In the genomic region with DNA sequence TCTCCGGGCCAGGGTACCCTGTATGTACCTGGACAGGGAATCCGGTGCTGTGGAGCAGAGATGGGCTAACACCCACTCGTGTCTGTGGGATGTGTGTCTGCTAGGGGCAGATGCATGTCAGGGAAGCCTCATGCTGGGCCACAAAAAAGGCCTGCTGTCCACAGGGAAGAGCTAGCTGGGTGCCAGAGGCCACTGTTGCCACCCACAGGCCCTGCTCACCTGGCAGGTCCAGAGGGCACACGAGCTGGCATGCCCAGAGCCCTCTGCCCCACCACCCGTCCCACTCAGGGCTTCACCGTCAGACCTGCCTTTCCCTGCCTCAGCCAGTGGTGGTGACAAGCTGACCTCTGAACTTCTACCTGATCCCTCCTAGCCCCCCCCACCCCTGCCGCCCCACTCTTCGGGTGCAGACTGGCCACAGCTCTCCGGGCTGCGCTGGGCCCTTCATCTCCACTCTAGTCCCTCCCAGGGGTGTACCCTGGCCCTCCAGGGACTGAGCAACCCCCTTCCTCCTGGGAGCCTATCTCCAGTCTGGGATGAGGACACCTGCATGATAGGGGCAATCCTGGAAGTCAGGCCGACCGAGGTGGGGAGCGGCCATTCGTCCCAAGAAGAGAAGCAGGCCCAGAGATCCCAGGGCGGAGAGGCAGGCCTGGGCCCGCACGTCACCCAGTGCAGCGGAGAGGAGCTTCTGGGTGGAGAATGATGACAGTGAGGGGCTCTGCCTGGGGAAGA, we compare ENCODE assay signal across 8 cellular contexts. TPM values are rescaled to one million over a fixed set of nuclear protein-coding genes. Genes with fewer than 3 reads are reported as not detected.
DNase-seq lines count a peak whose midpoint lies in the region; ATAC-seq and TF ChIP-seq lines count a peak whose summit lies in the region.

No MANE protein-coding gene starts in this region.

- no peak for TF ChIP-seq POLR2A in esophagus squamous epithelium (IDR thresholded peaks at IDR 0.05)
- TF ChIP-seq POLR2A in prostate gland (IDR thresholded peaks at IDR 0.05): peak; percentile 15

- H3K9me3 ChIP-seq in esophagus squamous epithelium (no peaks in the 10 kb centered on the region), prostate gland (no peaks in the 10 kb centered on the region)

- H3K27ac ChIP-seq in esophagus squamous epithelium (peak overlapping the region; percentile 81 to 94 (median 90)), prostate gland (peak overlapping the region; percentile 81 to 86)

- ATAC-seq in GM21619 (IDR thresholded peaks at IDR 0.05; ENCODE audit: unreplicated experiment) (no peak), GM21723 (IDR thresholded peaks at IDR 0.05; ENCODE audit: unreplicated experiment) (no peak)

- H3K4me1 ChIP-seq in esophagus squamous epithelium (peaks cover 29 to 46% (median 39%) of the 10 kb centered on the region in 3 donors), prostate gland (replicated peaks) (peaks cover 16% of the 10 kb centered on the region)

- H3K36me3 ChIP-seq in esophagus squamous epithelium (peaks cover 4 to 55% (median 8%) of the 10 kb centered on the region in 3 donors), prostate gland (no peaks in the 10 kb centered on the region)

- intact Hi-C loops in esophagus squamous epithelium (cut with DNase I) (no loop called here), prostate gland (cut with DNase I) (no loop called here)

- peak; percentile 46 for DNase-seq in RPMI8226
- no peak for DNase-seq in esophagus squamous epithelium (lab: John Stamatoyannopoulos, UW)
- no peak for DNase-seq in prostate gland (ENCODE audit: low spot score)
- no peak for DNase-seq in stimulated activated CD4-positive, alpha-beta T cell treated with anti-CD3 and anti-CD28 coated beads, Interleukin-15, amount 100 ng/mL, for 24 hours
- DNase-seq in NAMALWA (ENCODE audit: low spot score): no peak

- 60% methylated on average over 2 of the region's 18 CpGs; no CpG with 5 or more reads in 1 of the 2 donors for WGBS in esophagus squamous epithelium, 2 donors
- 12% methylated on average over 18 of the region's 18 CpGs for WGBS in prostate gland

- H3K4me3 ChIP-seq in GM08714 (ENCODE audit: low read length): peak overlapping the region; percentile 67; the same call in 1 of the 2 replicates
- peak overlapping the region; percentile 65 to 87 (median 82) for H3K4me3 ChIP-seq in esophagus squamous epithelium
- peak overlapping the region; percentile 47 to 73 for H3K4me3 ChIP-seq in prostate gland

- peaks cover 0 to 1% (median 0%) of the 10 kb centered on the region in 4 donors for H3K27me3 ChIP-seq in esophagus squamous epithelium
- H3K27me3 ChIP-seq in prostate gland (replicated peaks; ENCODE audit: insufficient read depth): no peaks in the 10 kb centered on the region

- TF ChIP-seq CTCF in esophagus squamous epithelium (IDR thresholded peaks at IDR 0.05) (no peak), prostate gland (IDR thresholded peaks at IDR 0.05) (no peak)

RNA-seq across cellular contexts. Expression of gene SLC25A22, which starts 1.3 kb away (rescaled TPM):
- total RNA-seq in esophagus squamous epithelium: 10 to 100 TPM in 2 of 4 donors, 1 to 10 TPM in 2; 4.0 to 14.7 (median 9.8) TPM
- 10 to 100 TPM; 21.2 to 43.2 TPM for total RNA-seq in prostate gland

RNA-seq across cellular contexts. Expression of gene CEND1, which starts 6.8 kb away (rescaled TPM):
- total RNA-seq in esophagus squamous epithelium (under 1 TPM in 1 of 4 donors, not detected in 3; 0.15 TPM), prostate gland (1 to 10 TPM in 1 of 2 donors, under 1 TPM in 1; 0.18 to 1.6 TPM)

RNA-seq across cellular contexts. Expression of gene PIDD1, which starts 8.3 kb away (rescaled TPM):
- total RNA-seq in esophagus squamous epithelium (10 to 100 TPM in 3 of 4 donors, 1 to 10 TPM in 1; 9.3 to 14.3 (median 10.6) TPM), prostate gland (10 to 100 TPM; 15.3 to 60.5 TPM)

RNA-seq across cellular contexts. Expression of gene RPLP2, which starts 13.0 kb away (rescaled TPM):
- total RNA-seq in esophagus squamous epithelium (100 to 1,000 TPM; 232 to 871 (median 490) TPM), prostate gland (100 to 1,000 TPM; 431 to 906 TPM)

RNA-seq across cellular contexts. Expression of gene GATD1, which starts 19.4 kb away (rescaled TPM):
- total RNA-seq in esophagus squamous epithelium (10 to 100 TPM; 20.2 to 38.7 (median 21.6) TPM), prostate gland (10 to 100 TPM; 29.9 to 72.3 TPM)
